In genomic region chr7:26195867-26196266, GRCh38 we compare ENCODE assay signal across 2 cellular contexts.
TF ChIP-seq lines count a peak whose summit lies in the region.

No MANE protein-coding gene starts in this region.

TF ChIP-seq in A549, 52 proteins besides CTCF, POLR2A, EP300 and RAD21:
- TF ChIP-seq, protein P1, sequence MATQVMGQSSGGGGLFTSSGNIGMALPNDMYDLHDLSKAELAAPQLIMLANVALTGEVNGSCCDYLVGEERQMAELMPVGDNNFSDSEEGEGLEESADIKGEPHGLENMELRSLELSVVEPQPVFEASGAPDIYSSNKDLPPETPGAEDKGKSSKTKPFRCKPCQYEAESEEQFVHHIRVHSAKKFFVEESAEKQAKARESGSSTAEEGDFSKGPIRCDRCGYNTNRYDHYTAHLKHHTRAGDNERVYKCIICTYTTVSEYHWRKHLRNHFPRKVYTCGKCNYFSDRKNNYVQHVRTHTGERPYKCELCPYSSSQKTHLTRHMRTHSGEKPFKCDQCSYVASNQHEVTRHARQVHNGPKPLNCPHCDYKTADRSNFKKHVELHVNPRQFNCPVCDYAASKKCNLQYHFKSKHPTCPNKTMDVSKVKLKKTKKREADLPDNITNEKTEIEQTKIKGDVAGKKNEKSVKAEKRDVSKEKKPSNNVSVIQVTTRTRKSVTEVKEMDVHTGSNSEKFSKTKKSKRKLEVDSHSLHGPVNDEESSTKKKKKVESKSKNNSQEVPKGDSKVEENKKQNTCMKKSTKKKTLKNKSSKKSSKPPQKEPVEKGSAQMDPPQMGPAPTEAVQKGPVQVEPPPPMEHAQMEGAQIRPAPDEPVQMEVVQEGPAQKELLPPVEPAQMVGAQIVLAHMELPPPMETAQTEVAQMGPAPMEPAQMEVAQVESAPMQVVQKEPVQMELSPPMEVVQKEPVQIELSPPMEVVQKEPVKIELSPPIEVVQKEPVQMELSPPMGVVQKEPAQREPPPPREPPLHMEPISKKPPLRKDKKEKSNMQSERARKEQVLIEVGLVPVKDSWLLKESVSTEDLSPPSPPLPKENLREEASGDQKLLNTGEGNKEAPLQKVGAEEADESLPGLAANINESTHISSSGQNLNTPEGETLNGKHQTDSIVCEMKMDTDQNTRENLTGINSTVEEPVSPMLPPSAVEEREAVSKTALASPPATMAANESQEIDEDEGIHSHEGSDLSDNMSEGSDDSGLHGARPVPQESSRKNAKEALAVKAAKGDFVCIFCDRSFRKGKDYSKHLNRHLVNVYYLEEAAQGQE (IDR thresholded peaks at IDR 0.05), result no peak; the same call in 1 of the 2 replicates
- TF ChIP-seq HMGXB4 (CRISPR knock-in tag; IDR thresholded peaks at IDR 0.05; ENCODE audit: borderline replicate concordance) (peak; percentile 73), EHF (CRISPR knock-in tag; IDR thresholded peaks at IDR 0.05) (no peak), CHD4 (IDR thresholded peaks at IDR 0.05; ENCODE audit: borderline replicate concordance) (no peak), KDM5A (IDR thresholded peaks at IDR 0.05) (no peak), TFCP2L1 (CRISPR knock-in tag; IDR thresholded peaks at IDR 0.05) (no peak), TP53 (CRISPR knock-in tag; IDR thresholded peaks at IDR 0.05) (peak; percentile 39; the same call in 1 of the 2 replicates)
TF ChIP-seq in A549: peak in this region for 2.

TF ChIP-seq in HEK293, 187 proteins besides CTCF, POLR2A, EP300 and RAD21 (continued from another document):
- TF ChIP-seq ZNF292 (tag by site-specific recombination; IDR thresholded peaks at IDR 0.05; ENCODE audit: borderline replicate concordance, low read depth), result no peak
- TF ChIP-seq ZNF626 (tag by site-specific recombination; IDR thresholded peaks at IDR 0.05), result no peak
- TF ChIP-seq ZSCAN30 (tag by site-specific recombination; IDR thresholded peaks at IDR 0.05), result no peak
- no peak for TF ChIP-seq ZNF157 (tag by site-specific recombination; IDR thresholded peaks at IDR 0.05)
- no peak for TF ChIP-seq ZBTB17 (tag by site-specific recombination; IDR thresholded peaks at IDR 0.05)
- TF ChIP-seq ZNF202 (tag by site-specific recombination; IDR thresholded peaks at IDR 0.05; ENCODE audit: borderline replicate concordance), result no peak
